25 cellular contexts compared by ENCODE assay signal in the genomic region with DNA sequence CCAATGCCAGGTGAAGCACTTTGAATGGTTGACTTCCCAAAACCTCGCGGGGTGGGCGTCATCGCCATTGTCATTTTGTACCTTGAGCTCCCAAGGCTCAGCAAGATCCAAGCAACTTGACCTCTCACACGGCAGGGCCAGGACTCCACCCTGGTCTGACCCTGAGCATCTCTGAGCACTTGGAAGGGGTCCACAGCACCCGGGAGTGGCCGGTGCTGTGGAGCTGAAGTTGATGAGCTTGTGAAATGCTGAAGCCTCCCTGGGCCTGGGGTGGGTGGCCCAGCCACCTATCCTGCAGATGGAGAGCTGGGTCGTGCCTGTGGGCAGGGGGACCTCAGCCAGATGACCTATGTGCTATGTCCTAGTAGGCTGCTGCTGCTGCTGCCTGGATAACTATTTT.
"Had no signal": no experiment of that assay in that cellular context is flagged by ENCODE, and none has a peak within 500 bp of the region (broad histone marks: within the 10 kb centered on the region; RNA-seq: fewer than 3 reads in every experiment).

No MANE protein-coding gene starts in this region.

- H3K27me3 ChIP-seq: esophagus muscularis mucosa, foreskin keratinocyte, gastroesophageal sphincter, hepatocyte, testis had no signal

- ATAC-seq: foreskin keratinocyte; gastroesophageal sphincter; heart left ventricle; left lobe of liver; naive thymus-derived CD4-positive, alpha-beta T cell; right cardiac atrium; stimulated activated naive CD8-positive, alpha-beta T cell treated with anti-CD3 and anti-CD28 coated beads, Interleukin-15, amount 100 ng/mL, for 72 hours had no signal

- H3K27ac ChIP-seq: coronary artery, esophagus muscularis mucosa, foreskin keratinocyte, gastroesophageal sphincter, heart left ventricle, hepatocyte, neural progenitor cell, prostate gland, testis, tibial artery had no signal

- H3K9me3 ChIP-seq: esophagus muscularis mucosa, gastroesophageal sphincter, heart left ventricle, prostate gland, testis, tibial artery had no signal

- DNase-seq: dermis blood vessel endothelial cell; effector memory CD4-positive, alpha-beta T cell; foreskin keratinocyte; heart left ventricle; kidney; midbrain; naive thymus-derived CD4-positive, alpha-beta T cell; right cardiac atrium; small intestine; stimulated activated CD4-positive, alpha-beta T cell treated with anti-CD3 and anti-CD28 coated beads, Interleukin-12 subunit alpha, Interleukin-12 subunit beta, amount 100 ng/mL, for 4 hours; stimulated activated CD4-positive, alpha-beta T cell treated with anti-CD3 and anti-CD28 coated beads, Interleukin-1b, Interleukin-23, amount 100 ng/mL, for 48 hours; stimulated activated CD4-positive, alpha-beta T cell treated with anti-CD3 and anti-CD28 coated beads, Interleukin-4, amount 100 ng/mL, for 1 hour; stimulated activated CD8-positive, alpha-beta memory T cell treated with anti-CD3 and anti-CD28 coated beads, Interleukin-4, amount 100 ng/mL, for 48 hours; stimulated activated naive CD4-positive, alpha-beta T cell; stimulated activated naive CD8-positive, alpha-beta T cell treated with anti-CD3 and anti-CD28 coated beads, Interleukin-15, amount 100 ng/mL, for 72 hours; testis; tibial artery had no signal

- H3K4me3 ChIP-seq: coronary artery, esophagus muscularis mucosa, gastroesophageal sphincter, heart left ventricle, hepatocyte, lung, neural progenitor cell, prostate gland, testis, tibial artery had no signal

- H3K36me3 ChIP-seq: esophagus muscularis mucosa, gastroesophageal sphincter, heart left ventricle, neural progenitor cell, prostate gland, tibial artery had no signal

- H3K4me1 ChIP-seq: foreskin keratinocyte, heart left ventricle, prostate gland, testis, tibial artery had no signal
